ENCODE assay signal across 1 cellular context in the genomic region with DNA sequence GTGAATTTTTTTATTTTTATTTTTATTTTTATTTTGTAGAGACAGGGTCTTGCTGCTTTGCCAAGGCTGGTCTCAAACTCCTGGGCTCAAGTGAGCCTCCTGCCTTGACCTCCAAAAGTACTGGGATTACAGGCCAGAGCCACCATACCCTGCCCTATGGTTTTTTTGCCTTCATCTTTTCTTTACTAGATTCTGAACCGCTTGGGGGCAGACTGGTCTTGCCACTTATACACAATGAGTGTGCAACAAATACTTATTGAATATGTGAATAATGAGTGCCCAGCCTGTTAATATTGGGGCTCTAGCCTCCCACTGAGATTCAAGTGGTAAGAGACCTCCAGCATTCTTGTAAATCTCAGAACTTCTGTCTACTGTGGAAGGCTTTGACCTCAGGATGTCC.
TF ChIP-seq lines count a peak whose summit lies in the region.

No MANE protein-coding gene starts in this region.

TF ChIP-seq in SK-N-SH, 30 proteins besides CTCF, POLR2A, EP300 and RAD21 (continued from another document):
- TF ChIP-seq, protein P1, sequence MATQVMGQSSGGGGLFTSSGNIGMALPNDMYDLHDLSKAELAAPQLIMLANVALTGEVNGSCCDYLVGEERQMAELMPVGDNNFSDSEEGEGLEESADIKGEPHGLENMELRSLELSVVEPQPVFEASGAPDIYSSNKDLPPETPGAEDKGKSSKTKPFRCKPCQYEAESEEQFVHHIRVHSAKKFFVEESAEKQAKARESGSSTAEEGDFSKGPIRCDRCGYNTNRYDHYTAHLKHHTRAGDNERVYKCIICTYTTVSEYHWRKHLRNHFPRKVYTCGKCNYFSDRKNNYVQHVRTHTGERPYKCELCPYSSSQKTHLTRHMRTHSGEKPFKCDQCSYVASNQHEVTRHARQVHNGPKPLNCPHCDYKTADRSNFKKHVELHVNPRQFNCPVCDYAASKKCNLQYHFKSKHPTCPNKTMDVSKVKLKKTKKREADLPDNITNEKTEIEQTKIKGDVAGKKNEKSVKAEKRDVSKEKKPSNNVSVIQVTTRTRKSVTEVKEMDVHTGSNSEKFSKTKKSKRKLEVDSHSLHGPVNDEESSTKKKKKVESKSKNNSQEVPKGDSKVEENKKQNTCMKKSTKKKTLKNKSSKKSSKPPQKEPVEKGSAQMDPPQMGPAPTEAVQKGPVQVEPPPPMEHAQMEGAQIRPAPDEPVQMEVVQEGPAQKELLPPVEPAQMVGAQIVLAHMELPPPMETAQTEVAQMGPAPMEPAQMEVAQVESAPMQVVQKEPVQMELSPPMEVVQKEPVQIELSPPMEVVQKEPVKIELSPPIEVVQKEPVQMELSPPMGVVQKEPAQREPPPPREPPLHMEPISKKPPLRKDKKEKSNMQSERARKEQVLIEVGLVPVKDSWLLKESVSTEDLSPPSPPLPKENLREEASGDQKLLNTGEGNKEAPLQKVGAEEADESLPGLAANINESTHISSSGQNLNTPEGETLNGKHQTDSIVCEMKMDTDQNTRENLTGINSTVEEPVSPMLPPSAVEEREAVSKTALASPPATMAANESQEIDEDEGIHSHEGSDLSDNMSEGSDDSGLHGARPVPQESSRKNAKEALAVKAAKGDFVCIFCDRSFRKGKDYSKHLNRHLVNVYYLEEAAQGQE (IDR thresholded peaks at IDR 0.05; ENCODE audit: low read depth, low read length) = no peak
- TF ChIP-seq, protein P2, sequence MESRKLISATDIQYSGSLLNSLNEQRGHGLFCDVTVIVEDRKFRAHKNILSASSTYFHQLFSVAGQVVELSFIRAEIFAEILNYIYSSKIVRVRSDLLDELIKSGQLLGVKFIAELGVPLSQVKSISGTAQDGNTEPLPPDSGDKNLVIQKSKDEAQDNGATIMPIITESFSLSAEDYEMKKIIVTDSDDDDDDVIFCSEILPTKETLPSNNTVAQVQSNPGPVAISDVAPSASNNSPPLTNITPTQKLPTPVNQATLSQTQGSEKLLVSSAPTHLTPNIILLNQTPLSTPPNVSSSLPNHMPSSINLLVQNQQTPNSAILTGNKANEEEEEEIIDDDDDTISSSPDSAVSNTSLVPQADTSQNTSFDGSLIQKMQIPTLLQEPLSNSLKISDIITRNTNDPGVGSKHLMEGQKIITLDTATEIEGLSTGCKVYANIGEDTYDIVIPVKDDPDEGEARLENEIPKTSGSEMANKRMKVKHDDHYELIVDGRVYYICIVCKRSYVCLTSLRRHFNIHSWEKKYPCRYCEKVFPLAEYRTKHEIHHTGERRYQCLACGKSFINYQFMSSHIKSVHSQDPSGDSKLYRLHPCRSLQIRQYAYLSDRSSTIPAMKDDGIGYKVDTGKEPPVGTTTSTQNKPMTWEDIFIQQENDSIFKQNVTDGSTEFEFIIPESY (IDR thresholded peaks at IDR 0.05; ENCODE audit: borderline replicate concordance, low read depth) = no peak
- TF ChIP-seq, protein P3, sequence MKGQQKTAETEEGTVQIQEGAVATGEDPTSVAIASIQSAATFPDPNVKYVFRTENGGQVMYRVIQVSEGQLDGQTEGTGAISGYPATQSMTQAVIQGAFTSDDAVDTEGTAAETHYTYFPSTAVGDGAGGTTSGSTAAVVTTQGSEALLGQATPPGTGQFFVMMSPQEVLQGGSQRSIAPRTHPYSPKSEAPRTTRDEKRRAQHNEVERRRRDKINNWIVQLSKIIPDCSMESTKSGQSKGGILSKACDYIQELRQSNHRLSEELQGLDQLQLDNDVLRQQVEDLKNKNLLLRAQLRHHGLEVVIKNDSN (IDR thresholded peaks at IDR 0.05; ENCODE audit: borderline replicate concordance, low read depth) = no peak
TF ChIP-seq in SK-N-SH: peak in this region for 0.
